27 cellular contexts compared by ENCODE assay signal in the genomic region with DNA sequence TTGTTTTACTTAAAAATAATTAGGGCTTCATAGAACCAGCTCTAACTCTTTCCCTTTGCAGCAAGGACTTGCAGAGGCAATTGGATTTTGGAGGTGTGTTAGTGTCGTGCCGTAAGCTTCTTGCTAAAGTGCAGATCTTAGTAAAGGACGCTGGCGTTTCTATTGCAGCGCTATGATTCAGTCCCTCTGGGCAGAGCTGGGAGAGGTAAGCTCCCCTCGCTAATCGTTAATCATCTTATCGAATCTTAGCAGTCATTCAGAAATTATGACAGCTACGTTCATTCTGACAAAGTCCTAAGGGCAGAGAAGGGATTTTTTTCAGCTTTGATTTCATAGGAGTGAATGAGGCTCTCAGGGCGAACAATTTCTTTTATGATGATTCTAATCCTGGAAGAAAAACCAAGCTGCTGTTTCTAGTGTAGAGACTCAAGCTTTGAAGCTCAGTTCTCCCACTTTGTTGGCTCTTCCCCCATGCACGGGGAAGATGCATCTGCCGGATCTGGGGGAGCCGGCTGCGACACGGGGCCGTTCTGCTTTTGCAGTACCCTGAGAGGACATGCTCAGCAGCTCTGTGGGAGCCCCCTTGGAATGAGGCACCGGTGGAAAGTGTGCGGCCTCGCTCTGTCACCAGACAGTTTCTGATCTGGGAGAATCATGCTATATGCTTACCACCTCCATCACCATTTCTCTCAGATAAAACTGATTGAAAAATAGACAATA.
A peak's percentile ranks its signal among the peaks of the same experiment; 100 is the strongest.
DNase-seq lines count a peak whose midpoint lies in the region; ATAC-seq and TF ChIP-seq lines count a peak whose summit lies in the region.
"Had no signal": no experiment of that assay in that cellular context is flagged by ENCODE, and none has a peak within 500 bp of the region (broad histone marks: within the 10 kb centered on the region; RNA-seq: fewer than 3 reads in every experiment).

No MANE protein-coding gene starts in this region.

- WGBS in esophagus muscularis mucosa = 74% methylated on average over 17 of the region's 19 CpGs

- no peak overlapping the region for H3K27ac ChIP-seq in esophagus muscularis mucosa (replicated peaks in 1 of 4)
- H3K27ac ChIP-seq in CD4-positive, alpha-beta T cell (ENCODE audit: low read depth, low read length) = no peak overlapping the region
- H3K27ac ChIP-seq: left ventricle myocardium inferior had no signal

- peaks cover 5% of the 10 kb centered on the region for H3K4me1 Mint-ChIP-seq in nephron
- no peaks in the 10 kb centered on the region for H3K4me1 Mint-ChIP-seq in CD4-positive, alpha-beta T cell (ENCODE audit: low read depth)
- H3K4me1 Mint-ChIP-seq: naive B cell; stimulated activated memory B cell treated with anti-CD40 and anti-IgM and Interleukin-4, amounts not matched to agents 10 μg/mL and 1 μg/mL and 100 μg/mL, for 72 hours had no signal

- peak overlapping the region in 1 of 3 experiments; percentile 3 for H3K27ac Mint-ChIP-seq in nephron
- H3K27ac Mint-ChIP-seq in CD4-positive, alpha-beta T cell = no peak overlapping the region
- H3K27ac Mint-ChIP-seq: HFFc6; naive B cell; stimulated activated memory B cell treated with anti-CD40 and anti-IgM and Interleukin-4, amounts not matched to agents 10 μg/mL and 1 μg/mL and 100 μg/mL, for 72 hours had no signal

- POLR2A ChIA-PET in CD4-positive, alpha-beta T cell (lab: Charles Lee) = no interaction called here

- intact Hi-C loops in esophagus muscularis mucosa (cut with DNase I) = no loop called here
- intact Hi-C loops in CD4-positive, alpha-beta T cell (cut with DNase I, micrococcal nuclease) = no loop called here

- CTCF ChIA-PET in CD4-positive, alpha-beta T cell (lab: Charles Lee) = no interaction called here

- DNase-seq in AG10803 (ENCODE audit: low read depth) = peak; percentile 11
- peak; percentile 91 for DNase-seq in NCI-H82 (lab: John Stamatoyannopoulos, UW)
- peak; percentile 70 for DNase-seq in esophagus muscularis mucosa (ENCODE audit: extremely low spot score)
- no peak for DNase-seq in CD4-positive, alpha-beta T cell
- no peak for DNase-seq in activated effector memory CD4-positive, alpha-beta T cell treated with Interleukin-2 at 50 U/mL for 16 hours
- DNase-seq: activated CD4-positive, alpha-beta T cell treated with anti-CD3 and anti-CD28 coated beads, Interleukin-2, amount 50 U/mL, for 48 hours; activated CD4-positive, CD25-positive, alpha-beta regulatory T cell treated with anti-CD3 and anti-CD28 coated beads, Interleukin-2, amount 50 U/mL, for 72 hours; activated CD8-positive, alpha-beta memory T cell treated with anti-CD3 and anti-CD28 coated beads, Interleukin-2, amount 50 U/mL, for 4 hours; activated naive CD4-positive, alpha-beta T cell treated with anti-CD3 and anti-CD28 coated beads, Interleukin-2, amount 50 U/mL, for 16 hours; amygdala; dorsolateral prefrontal cortex; GOT3; HFFc6; KBM-7; left ventricle myocardium inferior; MG63; naive B cell; NCI-H1105; NCI-H187 treated with DMSO at 0.1 percent for 48 hours; NCI-H524 treated with DMSO at 0.1 percent for 48 hours; SHP77; T-helper 2 cell had no signal

- no peaks in the 10 kb centered on the region for H3K36me3 ChIP-seq in esophagus muscularis mucosa
- H3K36me3 ChIP-seq: left ventricle myocardium inferior, MG63 had no signal

- no peak for TF ChIP-seq CTCF in AG10803 (conservative IDR thresholded peaks at IDR 0.05; ENCODE audit: low read length)
- TF ChIP-seq CTCF in esophagus muscularis mucosa (IDR thresholded peaks at IDR 0.05) = no peak
- no peak for TF ChIP-seq CTCF in nephron (IDR thresholded peaks at IDR 0.05; ENCODE audit: unreplicated experiment in 3 of 3)
- no peak for TF ChIP-seq CTCF in CD4-positive, alpha-beta T cell (IDR thresholded peaks at IDR 0.05)

- ATAC-seq in CD4-positive, alpha-beta T cell (ENCODE audit: poor library complexity) = no peak
- ATAC-seq in GM18909 (IDR thresholded peaks at IDR 0.05; ENCODE audit: poor library complexity, unreplicated experiment) (no peak), HG03442 (IDR thresholded peaks at IDR 0.05; ENCODE audit: unreplicated experiment) (no peak)
- ATAC-seq: Panc1; stimulated activated memory B cell treated with anti-CD40 and anti-IgM and Interleukin-4, amounts not matched to agents 10 μg/mL and 1 μg/mL and 100 μg/mL, for 72 hours had no signal

- peak overlapping the region in 2 of 3 experiments; percentile 18 to 26 for H3K4me3 Mint-ChIP-seq in nephron
- H3K4me3 Mint-ChIP-seq in CD4-positive, alpha-beta T cell = no peak overlapping the region
- H3K4me3 Mint-ChIP-seq: HFFc6; naive B cell; stimulated activated memory B cell treated with anti-CD40 and anti-IgM and Interleukin-4, amounts not matched to agents 10 μg/mL and 1 μg/mL and 100 μg/mL, for 72 hours had no signal

- H3K9me3 Mint-ChIP-seq in nephron = peaks cover 4% of the 10 kb centered on the region
- H3K9me3 Mint-ChIP-seq in CD4-positive, alpha-beta T cell = no peaks in the 10 kb centered on the region
- H3K9me3 Mint-ChIP-seq: HFFc6; stimulated activated memory B cell treated with anti-CD40 and anti-IgM and Interleukin-4, amounts not matched to agents 10 μg/mL and 1 μg/mL and 100 μg/mL, for 72 hours had no signal

- no peak overlapping the region for H3K4me3 ChIP-seq in AG10803 (ENCODE audit: low read length)
- H3K4me3 ChIP-seq in esophagus muscularis mucosa = no peak overlapping the region
- H3K4me3 ChIP-seq: left ventricle myocardium inferior, MG63 had no signal

- peaks cover 0 to 6% (median 0%) of the 10 kb centered on the region in 4 donors for H3K27me3 ChIP-seq in esophagus muscularis mucosa
- no peaks in the 10 kb centered on the region for H3K27me3 ChIP-seq in CD4-positive, alpha-beta T cell (ENCODE audit: control insufficient read depth, insufficient read depth, low read length)
- H3K27me3 ChIP-seq: dorsolateral prefrontal cortex, MG63 had no signal

- TF ChIP-seq POLR2A in esophagus muscularis mucosa (IDR thresholded peaks at IDR 0.05; ENCODE audit: low read depth) = no peak

- no peaks in the 10 kb centered on the region for H3K9me3 ChIP-seq in esophagus muscularis mucosa
- H3K9me3 ChIP-seq in CD4-positive, alpha-beta T cell (ENCODE audit: control insufficient read depth, low read length) = no peaks in the 10 kb centered on the region
- H3K9me3 ChIP-seq: left ventricle myocardium inferior, MG63 had no signal

- H3K36me3 Mint-ChIP-seq in nephron (ENCODE audit: low read depth) = no peaks in the 10 kb centered on the region
- H3K36me3 Mint-ChIP-seq in CD4-positive, alpha-beta T cell (ENCODE audit: low read depth) = no peaks in the 10 kb centered on the region
- H3K36me3 Mint-ChIP-seq: naive B cell; stimulated activated memory B cell treated with anti-CD40 and anti-IgM and Interleukin-4, amounts not matched to agents 10 μg/mL and 1 μg/mL and 100 μg/mL, for 72 hours had no signal

- H3K4me1 ChIP-seq in esophagus muscularis mucosa = no peaks in the 10 kb centered on the region
- H3K4me1 ChIP-seq: left ventricle myocardium inferior had no signal

- peaks cover 36% of the 10 kb centered on the region for H3K27me3 Mint-ChIP-seq in nephron (ENCODE audit: low read depth)
- H3K27me3 Mint-ChIP-seq in CD4-positive, alpha-beta T cell = peaks cover 6% of the 10 kb centered on the region

- TF ChIP-seq EP300 in esophagus muscularis mucosa (IDR thresholded peaks at IDR 0.05) = no peak

Comparison
In these comparisons a context has a peak if more than half of its experiments do, and no peak if none do; other contexts are left out.
1. DNase-seq: peak in AG10803 (single experiment), NCI-H82 (single experiment) and esophagus muscularis mucosa (single experiment); none in CD4-positive, alpha-beta T cell (0 of 10) and activated effector memory CD4-positive, alpha-beta T cell treated with Interleukin-2 at 50 U/mL for 16 hours (single experiment).